Comparison of ENCODE assay signal across 1 cellular context in genomic region chr2:147222506-147222905, GRCh38.
TF ChIP-seq lines count a peak whose summit lies in the region.

No MANE protein-coding gene starts in this region.

TF ChIP-seq in GM12878, 131 proteins besides CTCF, POLR2A, EP300 and RAD21 (continued from another document):
- TF ChIP-seq RELB (IDR thresholded peaks at IDR 0.05; ENCODE audit: low read depth) (no peak), NFIC (IDR thresholded peaks at IDR 0.05; ENCODE audit: low read depth, low read length) (no peak; the same call in 1 of the 2 replicates), PBX3 (IDR thresholded peaks at IDR 0.05; ENCODE audit: insufficient replicate concordance, low read depth, low read length) (no peak), BHLHE40 (IDR thresholded peaks at IDR 0.05; ENCODE audit: borderline replicate concordance in 1 of 2, low read depth in 2 of 2, low read length in 1 of 2) (no peak), SPI1 (IDR thresholded peaks at IDR 0.05; ENCODE audit: borderline replicate concordance, insufficient read depth, low read depth, low read length) (peak; percentile 80; the same call in 1 of the 2 replicates)
- TF ChIP-seq, protein P1, sequence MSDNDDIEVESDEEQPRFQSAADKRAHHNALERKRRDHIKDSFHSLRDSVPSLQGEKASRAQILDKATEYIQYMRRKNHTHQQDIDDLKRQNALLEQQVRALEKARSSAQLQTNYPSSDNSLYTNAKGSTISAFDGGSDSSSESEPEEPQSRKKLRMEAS (IDR thresholded peaks at IDR 0.05; ENCODE audit: low read depth, low read length), result no peak
